Comparison of ENCODE assay signal across 23 cellular contexts in the genomic region with DNA sequence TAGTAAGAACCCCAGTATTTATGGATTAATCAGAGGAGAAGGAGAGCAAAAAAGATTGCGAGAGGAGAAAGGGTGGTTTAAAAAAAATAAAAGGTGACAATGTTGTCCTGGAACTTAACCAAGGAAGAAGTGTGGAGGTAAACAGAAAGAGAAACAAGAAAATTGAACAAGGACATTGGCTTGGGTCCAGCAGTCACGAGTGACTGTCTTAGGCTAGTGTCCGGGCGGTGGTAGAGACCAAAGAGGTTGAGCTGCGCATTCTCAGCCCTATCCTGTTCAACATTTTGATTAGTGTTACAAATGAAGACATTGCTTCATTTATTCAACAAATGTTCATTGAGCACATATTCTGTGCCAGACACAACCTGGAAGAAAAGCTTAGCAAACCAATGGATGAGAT.
"Had no signal": no experiment of that assay in that cellular context is flagged by ENCODE, and none has a peak within 500 bp of the region (broad histone marks: within the 10 kb centered on the region; RNA-seq: fewer than 3 reads in every experiment).

No MANE protein-coding gene starts in this region.

- H3K4me1 ChIP-seq: left ventricle myocardium inferior, parathyroid adenoma, right atrium auricular region, tibial nerve, uterus had no signal

- ATAC-seq: natural killer cell; right lobe of liver; stimulated activated naive B cell treated with anti-CD40 and anti-IgM and Interleukin-4, amounts not matched to agents 10 μg/mL and 1 μg/mL and 100 μg/mL, for 72 hours; stimulated activated naive CD8-positive, alpha-beta T cell treated with anti-CD3 and anti-CD28 coated beads, Interleukin-15, Interleukin-2, amounts not matched to agents 100 U/mL and 50 U/mL, for 24 hours had no signal

- H3K9me3 ChIP-seq: left ventricle myocardium inferior, neutrophil, right atrium auricular region, right lobe of liver, suprapubic skin, thoracic aorta, tibial nerve, uterus had no signal

- H3K27me3 ChIP-seq: neural progenitor cell, right atrium auricular region, right lobe of liver, tibial nerve, uterus had no signal

- H3K27ac ChIP-seq: left ventricle myocardium inferior, neural progenitor cell, neutrophil, parathyroid adenoma, right atrium auricular region, right lobe of liver, suprapubic skin, thoracic aorta, tibial nerve, uterus had no signal

- H3K4me3 ChIP-seq: left ventricle myocardium inferior, lung, neural progenitor cell, right atrium auricular region, right lobe of liver, suprapubic skin, thoracic aorta, tibial nerve, uterus had no signal

- H3K36me3 ChIP-seq: left ventricle myocardium inferior, neural progenitor cell, neutrophil, right atrium auricular region, right lobe of liver, suprapubic skin, thoracic aorta, tibial nerve, uterus had no signal

- DNase-seq: hypothalamus; immature natural killer cell; kidney; left ventricle myocardium inferior; natural killer cell; nephron progenitor cell; occipital lobe; right lobe of liver; stimulated activated CD4-positive, alpha-beta T cell treated with anti-CD3 and anti-CD28 coated beads, Interleukin-12 subunit alpha, Interleukin-12 subunit beta, amount 100 ng/mL, for 4 hours; stimulated activated CD4-positive, alpha-beta T cell treated with anti-CD3 and anti-CD28 coated beads, Interleukin-15, amount 100 ng/mL, for 24 hours; stimulated activated CD4-positive, alpha-beta T cell treated with anti-CD3 and anti-CD28 coated beads, Interleukin-2, amount 100 ng/mL, for 24 hours; stimulated activated CD4-positive, alpha-beta T cell treated with anti-CD3 and anti-CD28 coated beads, Interleukin-4, amount 100 ng/mL, for 1 hour; stimulated activated naive B cell treated with anti-CD40 and anti-IgM and Interleukin-4, amounts not matched to agents 10 μg/mL and 1 μg/mL and 100 μg/mL, for 72 hours; stimulated activated naive CD8-positive, alpha-beta T cell treated with anti-CD3 and anti-CD28 coated beads, Interleukin-15, Interleukin-2, amounts not matched to agents 100 U/mL and 50 U/mL, for 24 hours; uterus had no signal
